12 cellular contexts compared by ENCODE assay signal in the genomic region with DNA sequence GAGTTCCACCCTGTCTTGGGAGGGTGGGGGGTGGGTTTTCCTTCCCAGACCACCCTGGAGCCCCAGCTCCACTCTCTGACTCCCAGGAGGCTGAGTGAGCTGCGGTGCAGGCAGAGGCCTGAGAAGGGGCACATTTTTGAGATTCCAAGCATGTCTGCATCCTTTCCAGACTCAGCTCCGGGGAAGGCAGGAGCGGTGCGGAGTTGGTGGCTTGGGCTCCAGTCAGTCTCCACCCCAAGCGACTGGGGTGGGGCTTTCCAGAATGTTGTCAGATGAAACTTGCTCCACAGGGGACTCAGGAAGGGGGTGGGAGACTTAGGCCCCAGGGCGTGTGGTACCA. TPM values are rescaled to one million over a fixed set of nuclear protein-coding genes. Genes with fewer than 3 reads are reported as not detected.
DNase-seq lines count a peak whose midpoint lies in the region; ATAC-seq and TF ChIP-seq lines count a peak whose summit lies in the region.
"Had no signal": no experiment of that assay in that cellular context is flagged by ENCODE, and none has a peak within 500 bp of the region (broad histone marks: within the 10 kb centered on the region; RNA-seq: fewer than 3 reads in every experiment).

No MANE protein-coding gene starts in this region.

- H2AFZ ChIP-seq in SK-N-SH (ENCODE audit: low read depth) (peak overlapping the region; percentile 35; the same call in 1 of the 2 replicates), PC-3 (ENCODE audit: low read length) (no peak overlapping the region)

- H3K4me1 ChIP-seq in SK-N-SH (ENCODE audit: control insufficient read depth in 1 of 2, insufficient read depth in 2 of 2, low read depth in 1 of 2, low read length in 1 of 2) (peaks cover 5 to 35% of the 10 kb centered on the region in 2 experiments; a peak in 2 of 4 replicates), PC-3 (ENCODE audit: insufficient read depth, low read length) (no peaks in the 10 kb centered on the region), gastrocnemius medialis (no peaks in the 10 kb centered on the region)

- 32% methylated on average over 6 of the region's 6 CpGs for WGBS in SK-N-SH (ENCODE audit: low lambda C conversion rate)

- intact Hi-C loops in PC-3 (cut with micrococcal nuclease): no loop called here
- intact Hi-C loops in gastrocnemius medialis (cut with DNase I; ENCODE audit: low total_unique reads): no loop called here

- H3K4me3 ChIP-seq in SK-N-SH (ENCODE audit: low read depth in 2 of 2, low read length in 1 of 2): no peak overlapping the region
- H3K4me3 ChIP-seq in PC-3 (ENCODE audit: low read length): no peak overlapping the region
- no peak overlapping the region for H3K4me3 ChIP-seq in gastrocnemius medialis
- H3K4me3 ChIP-seq: esophagus squamous epithelium, ovary had no signal

- in situ Hi-C loops in gastrocnemius medialis (cut with MboI; ENCODE audit: low sequenced_read_pairs in 4 of 4): no loop called here

- H3K36me3 ChIP-seq in SK-N-SH (replicated peaks in 1 of 2; ENCODE audit: control insufficient read depth in 1 of 2, insufficient read depth in 2 of 2, low read length in 1 of 2): no peaks in the 10 kb centered on the region
- no peaks in the 10 kb centered on the region for H3K36me3 ChIP-seq in PC-3 (ENCODE audit: low read depth, low read length)
- no peaks in the 10 kb centered on the region for H3K36me3 ChIP-seq in gastrocnemius medialis
- H3K36me3 ChIP-seq: esophagus squamous epithelium, ovary had no signal

- H3K9me2 ChIP-seq in SK-N-SH: no peaks in the 10 kb centered on the region
- H3K9me2 ChIP-seq in PC-3 (replicated peaks; ENCODE audit: low read length): no peaks in the 10 kb centered on the region

- no peak overlapping the region; the same call in 1 of the 2 replicates for H3K4me2 ChIP-seq in SK-N-SH
- no peak overlapping the region for H3K4me2 ChIP-seq in PC-3 (ENCODE audit: low read length)

- POLR2A ChIA-PET in SK-N-SH (lab: Yijun Ruan, JAX) (no interaction called here), PC-3 (lab: Charles Lee; ENCODE audit: unreplicated experiment) (no interaction called here)

- no peak overlapping the region for H3K9ac ChIP-seq in SK-N-SH
- H3K9ac ChIP-seq in PC-3 (ENCODE audit: low read length): no peak overlapping the region

- no peak for TF ChIP-seq CTCF in SK-N-SH (IDR thresholded peaks at IDR 0.05)
- no peak for TF ChIP-seq CTCF in PC-3 (conservative IDR thresholded peaks at IDR 0.05; ENCODE audit: low read depth, low read length)
- TF ChIP-seq CTCF in gastrocnemius medialis (IDR thresholded peaks at IDR 0.05 in 4 of 5, conservative IDR thresholded peaks at IDR 0.05 in 1 of 5): no peak

- H3K27ac ChIP-seq in SK-N-SH (ENCODE audit: low read depth in 2 of 2, low read length in 1 of 2): no peak overlapping the region
- H3K27ac ChIP-seq in PC-3 (ENCODE audit: low read length): no peak overlapping the region
- H3K27ac ChIP-seq in gastrocnemius medialis: no peak overlapping the region
- H3K27ac ChIP-seq: esophagus squamous epithelium, ovary had no signal

- TF ChIP-seq RAD21 in SK-N-SH (IDR thresholded peaks at IDR 0.05; ENCODE audit: low read length): no peak

- H3K27me3 ChIP-seq in SK-N-SH (ENCODE audit: insufficient read depth): no peaks in the 10 kb centered on the region
- H3K27me3 ChIP-seq in PC-3 (ENCODE audit: low read length): peaks cover 78% of the 10 kb centered on the region
- H3K27me3 ChIP-seq in gastrocnemius medialis: no peaks in the 10 kb centered on the region
- H3K27me3 ChIP-seq: esophagus squamous epithelium, ovary had no signal

- H3K9me3 ChIP-seq in SK-N-SH (no peaks in the 10 kb centered on the region), PC-3 (ENCODE audit: low read length) (no peaks in the 10 kb centered on the region), gastrocnemius medialis (no peaks in the 10 kb centered on the region)
- H3K9me3 ChIP-seq: esophagus squamous epithelium, ovary had no signal

- H4K20me1 ChIP-seq in SK-N-SH (ENCODE audit: insufficient read depth) (no peaks in the 10 kb centered on the region), PC-3 (ENCODE audit: low read length) (no peaks in the 10 kb centered on the region)

- ATAC-seq in stimulated activated naive CD8-positive, alpha-beta T cell treated with anti-CD3 and anti-CD28 coated beads, Interleukin-15, Interleukin-2, amounts not matched to agents 100 U/mL and 50 U/mL, for 24 hours: no peak
- ATAC-seq in PC-3: no peak
- no peak for ATAC-seq in gastrocnemius medialis

- no TSS peak for BruUV-seq in PC-3 (replicated peaks; lab: Mats Ljungman, UMichigan)

- CTCF ChIA-PET in SK-N-SH (lab: Yijun Ruan, JAX): interaction anchor here (0.6 kb wide), 1 partner anchor 98 kb away, joined by 3 read pairs; no protein-coding TSS in a partner anchor
- CTCF ChIA-PET in PC-3 (lab: Charles Lee): no interaction called here

- no peaks in the 10 kb centered on the region for H3F3A ChIP-seq in SK-N-SH (replicated peaks; ENCODE audit: insufficient read depth)
- H3F3A ChIP-seq in PC-3 (ENCODE audit: low read length, unreplicated experiment): no peaks in the 10 kb centered on the region

- no peak for TF ChIP-seq POLR2A in gastrocnemius medialis (IDR thresholded peaks at IDR 0.05)

- no peak for TF ChIP-seq EP300 in SK-N-SH (IDR thresholded peaks at IDR 0.05; ENCODE audit: borderline replicate concordance in 1 of 2, low read depth in 1 of 2, low read length in 1 of 2)

- DNase-seq in GM04504 (ENCODE audit: low read depth) (peak; percentile 62), SK-N-SH (no peak), hepatic stellate cell (ENCODE audit: low spot score) (peak; percentile 92), retina (peak; percentile 70), PC-3 (no peak), NCI-H1694 treated with DMSO at 0.1 percent for 48 hours (lab: John Stamatoyannopoulos, UW) (no peak), gastrocnemius medialis (no peak)
- DNase-seq in stimulated activated naive CD8-positive, alpha-beta T cell treated with anti-CD3 and anti-CD28 coated beads, Interleukin-15, Interleukin-2, amounts not matched to agents 100 U/mL and 50 U/mL, for 24 hours: no peak
- DNase-seq: activated gamma-delta T cell, esophagus squamous epithelium, GDM1 had no signal

- no peaks in the 10 kb centered on the region for H3K79me2 ChIP-seq in SK-N-SH (ENCODE audit: insufficient read depth)
- no peaks in the 10 kb centered on the region for H3K79me2 ChIP-seq in PC-3 (ENCODE audit: low read length)

TF ChIP-seq in SK-N-SH, 30 proteins besides CTCF, POLR2A, EP300 and RAD21:
- TF ChIP-seq TEAD4 (IDR thresholded peaks at IDR 0.05; ENCODE audit: borderline replicate concordance, insufficient read depth): peak; percentile 73
- TF ChIP-seq, protein P1, sequence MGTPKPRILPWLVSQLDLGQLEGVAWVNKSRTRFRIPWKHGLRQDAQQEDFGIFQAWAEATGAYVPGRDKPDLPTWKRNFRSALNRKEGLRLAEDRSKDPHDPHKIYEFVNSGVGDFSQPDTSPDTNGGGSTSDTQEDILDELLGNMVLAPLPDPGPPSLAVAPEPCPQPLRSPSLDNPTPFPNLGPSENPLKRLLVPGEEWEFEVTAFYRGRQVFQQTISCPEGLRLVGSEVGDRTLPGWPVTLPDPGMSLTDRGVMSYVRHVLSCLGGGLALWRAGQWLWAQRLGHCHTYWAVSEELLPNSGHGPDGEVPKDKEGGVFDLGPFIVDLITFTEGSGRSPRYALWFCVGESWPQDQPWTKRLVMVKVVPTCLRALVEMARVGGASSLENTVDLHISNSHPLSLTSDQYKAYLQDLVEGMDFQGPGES (IDR thresholded peaks at IDR 0.05; ENCODE audit: low read depth, low read length): no peak
- TF ChIP-seq TCF12 (IDR thresholded peaks at IDR 0.05): peak; percentile 28; the same call in 1 of the 2 replicates

RNA-seq across cellular contexts. Expression of gene HS6ST1, which starts 44.2 kb away (rescaled TPM):
- 5.2 and 5.9 TPM in 2 replicates for polyA plus RNA-seq in SK-N-SH (2012; rRNA removed)
- 2.9 and 4.9 TPM in 2 replicates for polyA plus RNA-seq in SK-N-SH (2012; cell fraction: cytosol; rRNA removed)
- 3.4 and 3.8 TPM in 2 replicates for polyA plus RNA-seq in SK-N-SH (2012; cell fraction: nucleus; rRNA removed)
- total RNA-seq in PC-3 (2014; rRNA removed) (21.5 and 25.6 TPM in 2 replicates), gastrocnemius medialis (10 to 100 TPM; 44.6 to 63.3 (median 53.5) TPM)

Comparison
In these comparisons a context has a peak if more than half of its experiments do, and no peak if none do; other contexts are left out.
1. DNase-seq: peak in GM04504 (single experiment), hepatic stellate cell (single experiment) and retina (single experiment); none in SK-N-SH (single experiment), stimulated activated naive CD8-positive, alpha-beta T cell treated with anti-CD3 and anti-CD28 coated beads, Interleukin-15, Interleukin-2, amounts not matched to agents 100 U/mL and 50 U/mL, for 24 hours (single experiment), PC-3 (single experiment), NCI-H1694 treated with DMSO at 0.1 percent for 48 hours (single experiment) and gastrocnemius medialis (0 of 2).